In the genomic region with DNA sequence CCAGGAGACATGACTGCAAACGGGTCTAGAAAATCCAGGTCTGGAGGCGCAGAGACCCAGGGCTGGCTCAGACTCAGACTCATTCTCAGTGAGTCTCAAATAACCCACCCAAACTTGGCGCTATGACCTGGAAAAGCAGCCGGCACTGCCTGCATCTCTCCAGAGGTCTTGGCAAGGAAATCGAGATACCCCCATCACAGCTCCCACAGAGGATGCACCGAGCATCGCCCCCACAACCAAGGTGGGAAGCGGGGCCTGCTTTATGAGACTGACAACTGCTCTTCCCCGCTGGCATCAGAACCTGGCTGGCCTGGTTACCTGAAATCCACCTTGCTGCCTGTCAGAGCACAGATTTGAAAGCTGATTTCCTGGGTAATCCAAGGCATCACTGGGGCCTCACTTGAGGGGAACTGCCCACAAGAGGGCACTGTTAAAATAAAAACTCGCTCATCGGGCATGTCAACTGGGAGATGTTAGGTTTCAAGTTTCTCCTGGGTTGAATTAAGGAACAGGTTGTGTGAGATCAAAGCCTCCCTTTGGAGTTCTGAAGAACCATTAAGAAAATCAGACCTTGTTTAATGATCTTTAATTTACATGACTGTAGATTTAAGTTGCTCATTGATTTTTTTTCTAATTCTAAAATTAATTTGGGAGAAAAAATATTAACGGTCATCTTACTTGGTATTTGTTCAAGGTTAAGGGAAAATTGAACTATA, we compare ENCODE assay signal across 7 cellular contexts. TPM values are rescaled to one million over a fixed set of nuclear protein-coding genes. Genes with fewer than 3 reads are reported as not detected.
A peak's percentile ranks its signal among the peaks of the same experiment; 100 is the strongest.
DNase-seq lines count a peak whose midpoint lies in the region; ATAC-seq, FAIRE-seq and TF ChIP-seq lines count a peak whose summit lies in the region.

No MANE protein-coding gene starts in this region.

- H3K36me3 ChIP-seq in DND-41 (ENCODE audit: insufficient read depth, low read length) (no peaks in the 10 kb centered on the region), HEK293 (ENCODE audit: control insufficient read depth in 2 of 2, insufficient read depth in 1 of 2, low read length in 2 of 2) (no peaks in the 10 kb centered on the region), body of pancreas (replicated peaks in 1 of 2; ENCODE audit: insufficient read depth in 1 of 2, low read depth in 2 of 2) (no peaks in the 10 kb centered on the region), kidney (ENCODE audit: control insufficient read depth in 1 of 2, insufficient read depth in 2 of 2, low read length in 2 of 2) (peaks cover 2 to 4% of the 10 kb centered on the region in 2 donors), upper lobe of right lung (no peaks in the 10 kb centered on the region)

- 0 out of 3 replicates have a peak, but pooled peaks have one; percentile 39 for ATAC-seq in DND-41 (ENCODE audit: insufficient read depth, low read depth)
- ATAC-seq in body of pancreas = no peak
- ATAC-seq in upper lobe of right lung = peak; percentile 88
- no peak for ATAC-seq in HG03460 (IDR thresholded peaks at IDR 0.05; ENCODE audit: unreplicated experiment)

- no peaks in the 10 kb centered on the region for H3K79me2 ChIP-seq in DND-41 (ENCODE audit: insufficient read depth, low read length)

- 66 to 73% methylated on average over 6 to 12 of the region's 12 CpGs for WGBS in body of pancreas, 2 donors

- CTCF ChIA-PET in HEK293 (lab: Yijun Ruan, JAX) = interaction anchor here (0.7 to 1.2 kb wide), 11 partner anchors 10 to 1056 kb away, joined by 3 to 6 read pairs (median 3); no protein-coding TSS in a partner anchor

- peak; percentile 12 for DNase-seq in DND-41
- peak; percentile 43 to 83 for DNase-seq in NCI-H526 (lab: John Stamatoyannopoulos, UW)
- peak; percentile 42 to 53 (median 46) for DNase-seq in body of pancreas
- no peak for DNase-seq in kidney
- no peak for DNase-seq in upper lobe of right lung

- no peak overlapping the region for H3K4me3 ChIP-seq in DND-41 (ENCODE audit: low read depth in 1 of 2, low read length in 2 of 2)
- H3K4me3 ChIP-seq in HEK293 (ENCODE audit: low read depth, low read length) = no peak overlapping the region
- no peak overlapping the region for H3K4me3 ChIP-seq in body of pancreas
- H3K4me3 ChIP-seq in kidney (ENCODE audit: low read length in 2 of 2) = no peak overlapping the region
- no peak overlapping the region for H3K4me3 ChIP-seq in upper lobe of right lung

- no peak overlapping the region for H3K4me2 ChIP-seq in DND-41 (ENCODE audit: insufficient read depth, low read length)

- peak; percentile 71 for FAIRE-seq in kidney (lab: Jason Lieb, UNC)

- TF ChIP-seq POLR2A in body of pancreas (IDR thresholded peaks at IDR 0.05) = no peak

- intact Hi-C loops in body of pancreas (cut with DNase I) = no loop called here
- intact Hi-C loops in kidney (cut with DNase I) = loop anchor here (10.0 kb wide), 1 partner anchor 107 kb away; no protein-coding TSS in a partner anchor
- intact Hi-C loops in upper lobe of right lung (cut with DNase I) = no loop called here

- H3K4me1 ChIP-seq in DND-41 (ENCODE audit: insufficient read depth, low read length) (no peaks in the 10 kb centered on the region), HEK293 (ENCODE audit: control insufficient read depth, insufficient read depth, low read length) (no peaks in the 10 kb centered on the region), body of pancreas (no peaks in the 10 kb centered on the region), kidney (ENCODE audit: control insufficient read depth in 1 of 2, insufficient read depth in 1 of 2, low read depth in 1 of 2, low read length in 2 of 2) (peaks cover 0 to 3% of the 10 kb centered on the region in 2 donors), upper lobe of right lung (no peaks in the 10 kb centered on the region)

- TF ChIP-seq CTCF in DND-41 (IDR thresholded peaks at IDR 0.05; ENCODE audit: borderline replicate concordance, extremely low read depth, low read length, poor library complexity, severe bottlenecking) (peak; percentile 59), HEK293 (tag by site-specific recombination; IDR thresholded peaks at IDR 0.05) (no peak), body of pancreas (IDR thresholded peaks at IDR 0.05) (peak in 6 of 7 experiments; percentile 44 to 68 (median 63)), kidney (IDR thresholded peaks at IDR 0.05; ENCODE audit: borderline replicate concordance, extremely low read depth, insufficient read depth) (peak; percentile 78), upper lobe of right lung (IDR thresholded peaks at IDR 0.05) (peak; percentile 57)

- H3K27me3 ChIP-seq in DND-41 (ENCODE audit: insufficient read depth, low read length, poor library complexity) (no peaks in the 10 kb centered on the region), body of pancreas (no peaks in the 10 kb centered on the region), upper lobe of right lung (no peaks in the 10 kb centered on the region)

- H3K27ac ChIP-seq in DND-41 (ENCODE audit: low read length) (no peak overlapping the region), HEK293 (ENCODE audit: extremely low read depth, low read depth, low read length) (no peak overlapping the region), body of pancreas (no peak overlapping the region), kidney (ENCODE audit: low read depth in 2 of 2, low read length in 2 of 2) (no peak overlapping the region), upper lobe of right lung (no peak overlapping the region)

- POLR2A ChIA-PET in HEK293 (lab: Yijun Ruan, JAX) = no interaction called here

- no peaks in the 10 kb centered on the region for H4K20me1 ChIP-seq in DND-41 (ENCODE audit: insufficient read depth, low read length)

- H3K9me3 ChIP-seq in DND-41 (ENCODE audit: insufficient read depth, low read length, severe bottlenecking) = no peaks in the 10 kb centered on the region
- H3K9me3 ChIP-seq in HEK293 (ENCODE audit: control insufficient read depth, insufficient read depth, low read depth, low read length) = no peaks in the 10 kb centered on the region
- no peaks in the 10 kb centered on the region for H3K9me3 ChIP-seq in body of pancreas
- no peaks in the 10 kb centered on the region for H3K9me3 ChIP-seq in kidney (ENCODE audit: control insufficient read depth in 1 of 2, low read length in 2 of 2)
- no peaks in the 10 kb centered on the region for H3K9me3 ChIP-seq in upper lobe of right lung

- no peak overlapping the region for H3K9ac ChIP-seq in DND-41 (ENCODE audit: low read depth, low read length)
- H3K9ac ChIP-seq in kidney (ENCODE audit: low read length in 2 of 2) = no peak overlapping the region

- no peak overlapping the region for H2AFZ ChIP-seq in DND-41 (ENCODE audit: low read depth, low read length)

TF ChIP-seq in HEK293, 187 proteins besides CTCF, POLR2A, EP300 and RAD21:
- TF ChIP-seq ZNF335 (tag by site-specific recombination; conservative IDR thresholded peaks at IDR 0.05) = no peak
- peak; percentile 47 for TF ChIP-seq ZNF654 (tag by site-specific recombination; IDR thresholded peaks at IDR 0.05; ENCODE audit: low read depth)

RNA-seq across cellular contexts. Expression of gene KIF16B, which starts 55.0 kb away (rescaled TPM):
- total RNA-seq in body of pancreas (10 to 100 TPM; 13.7 to 55.0 TPM), kidney (19.7 TPM), upper lobe of right lung (21.6 TPM)
- polyA plus RNA-seq in kidney (ENCODE audit: insufficient read depth, low read depth, low replicate concordance) = 15.0 TPM

Comparison
In these comparisons a context has a peak if more than half of its experiments do, and no peak if none do; other contexts are left out.
1. ATAC-seq: peak in DND-41 (single experiment) and upper lobe of right lung (single experiment); none in body of pancreas (single experiment) and HG03460 (single experiment).
2. DNase-seq: peak in DND-41 (single experiment), NCI-H526 (2 of 2) and body of pancreas (4 of 4); none in kidney (single experiment) and upper lobe of right lung (single experiment).